ENCODE assay signal across 9 cellular contexts in genomic region chr7:28329616-28330373, GRCh38.
DNase-seq lines count a peak whose midpoint lies in the region; ATAC-seq and TF ChIP-seq lines count a peak whose summit lies in the region.
"Had no signal": no experiment of that assay in that cellular context is flagged by ENCODE, and none has a peak within 500 bp of the region (broad histone marks: within the 10 kb centered on the region; RNA-seq: fewer than 3 reads in every experiment).

No MANE protein-coding gene starts in this region.

- peaks cover 37% of the 10 kb centered on the region for H3K4me1 Mint-ChIP-seq in activated T-cell treated with anti-CD3 and anti-CD28 coated beads, Interleukin-2, amount 50 U/mL, for 4 hours (ENCODE audit: low read depth)
- peaks cover 41% of the 10 kb centered on the region for H3K4me1 Mint-ChIP-seq in stimulated activated naive CD8-positive, alpha-beta T cell treated with anti-CD3 and anti-CD28 coated beads, Interleukin-15, amount 100 ng/mL, for 72 hours

- H3K4me3 ChIP-seq in cardiac fibroblast (replicated peaks in 1 of 2; ENCODE audit: low read depth in 2 of 2, low read length in 2 of 2): no peak overlapping the region
- H3K4me3 ChIP-seq: right atrium auricular region had no signal

- H3K36me3 Mint-ChIP-seq in activated T-cell treated with anti-CD3 and anti-CD28 coated beads, Interleukin-2, amount 50 U/mL, for 4 hours (ENCODE audit: insufficient read depth): no peaks in the 10 kb centered on the region

- H3K9me3 Mint-ChIP-seq in activated T-cell treated with anti-CD3 and anti-CD28 coated beads, Interleukin-2, amount 50 U/mL, for 4 hours: peaks cover 9% of the 10 kb centered on the region
- H3K9me3 Mint-ChIP-seq in stimulated activated naive CD8-positive, alpha-beta T cell treated with anti-CD3 and anti-CD28 coated beads, Interleukin-15, amount 100 ng/mL, for 72 hours: peaks cover 6% of the 10 kb centered on the region in 2 donors

- H3K4me3 Mint-ChIP-seq in activated T-cell treated with anti-CD3 and anti-CD28 coated beads, Interleukin-2, amount 50 U/mL, for 4 hours: peak overlapping the region; percentile 59
- H3K4me3 Mint-ChIP-seq in stimulated activated naive CD8-positive, alpha-beta T cell treated with anti-CD3 and anti-CD28 coated beads, Interleukin-15, amount 100 ng/mL, for 72 hours: peak overlapping the region; percentile 53 to 69

- peak in 1 of 2 donors; percentile 14 for ATAC-seq in activated T-cell treated with anti-CD3 and anti-CD28 coated beads, Interleukin-2, amount 50 U/mL, for 4 hours
- ATAC-seq in stimulated activated naive CD8-positive, alpha-beta T cell treated with anti-CD3 and anti-CD28 coated beads, Interleukin-15, amount 100 ng/mL, for 72 hours: peak; percentile 70
- ATAC-seq in GM19023 (IDR thresholded peaks at IDR 0.05; ENCODE audit: unreplicated experiment): no peak

- H3K27me3 Mint-ChIP-seq in activated T-cell treated with anti-CD3 and anti-CD28 coated beads, Interleukin-2, amount 50 U/mL, for 4 hours (ENCODE audit: low read depth): no peaks in the 10 kb centered on the region
- no peaks in the 10 kb centered on the region for H3K27me3 Mint-ChIP-seq in stimulated activated naive CD8-positive, alpha-beta T cell treated with anti-CD3 and anti-CD28 coated beads, Interleukin-15, amount 100 ng/mL, for 72 hours

- H3K27ac Mint-ChIP-seq in stimulated activated naive CD8-positive, alpha-beta T cell treated with anti-CD3 and anti-CD28 coated beads, Interleukin-15, amount 100 ng/mL, for 72 hours: peak overlapping the region; percentile 67 to 83

- no peak for TF ChIP-seq CTCF in cardiac fibroblast (IDR thresholded peaks at IDR 0.05; ENCODE audit: low read depth, low read length)

- DNase-seq in activated T-cell treated with anti-CD3 and anti-CD28 coated beads, Interleukin-2, amount 50 U/mL, for 4 hours: no peak
- no peak for DNase-seq in activated T-cell treated with anti-CD3 and anti-CD28 coated beads, Interleukin-2, amount 50 U/mL, for 1 hour
- peak in 2 of 3 experiments; percentile 78 to 92 for DNase-seq in NCI-H1417 (lab: John Stamatoyannopoulos, UW)
- DNase-seq in cardiac fibroblast (ENCODE audit: low read depth in 2 of 2): peak; percentile 31 to 41
- DNase-seq in stimulated activated naive CD8-positive, alpha-beta T cell treated with anti-CD3 and anti-CD28 coated beads, Interleukin-15, amount 100 ng/mL, for 72 hours: peak; percentile 22 to 41
- DNase-seq in NCI-H1930 (lab: John Stamatoyannopoulos, UW): no peak
- DNase-seq in NCI-H2171 (lab: John Stamatoyannopoulos, UW): no peak

Comparison
In these comparisons a context has a peak if more than half of its experiments do, and no peak if none do; other contexts are left out.
1. DNase-seq: peak in NCI-H1417 (2 of 3), cardiac fibroblast (2 of 2) and stimulated activated naive CD8-positive, alpha-beta T cell treated with anti-CD3 and anti-CD28 coated beads, Interleukin-15, amount 100 ng/mL, for 72 hours (2 of 2); none in activated T-cell treated with anti-CD3 and anti-CD28 coated beads, Interleukin-2, amount 50 U/mL, for 4 hours (single experiment), activated T-cell treated with anti-CD3 and anti-CD28 coated beads, Interleukin-2, amount 50 U/mL, for 1 hour (single experiment), NCI-H1930 (0 of 2) and NCI-H2171 (single experiment).